In the genomic region with DNA sequence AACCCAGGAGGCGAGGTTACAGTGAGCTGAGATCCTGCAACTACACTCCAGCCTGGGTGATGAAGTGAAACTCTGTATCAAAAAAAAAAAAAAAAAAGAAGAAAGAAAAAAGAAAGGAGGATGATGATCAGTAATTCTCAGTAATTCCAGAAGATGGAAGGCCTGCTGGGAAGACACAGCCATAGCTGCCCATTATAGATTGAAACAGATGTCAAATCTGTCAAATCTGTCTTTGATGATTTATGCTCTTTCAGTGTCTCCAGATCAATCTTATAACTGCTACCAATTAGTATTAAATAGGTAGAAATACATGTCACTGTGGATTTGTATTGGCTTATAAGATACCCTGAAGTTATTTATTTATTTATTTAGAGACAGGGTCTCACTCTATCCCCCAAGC, we compare ENCODE assay signal across 3 cellular contexts.
"Had no signal": no experiment of that assay in that cellular context is flagged by ENCODE, and none has a peak within 500 bp of the region (broad histone marks: within the 10 kb centered on the region; RNA-seq: fewer than 3 reads in every experiment).

No MANE protein-coding gene starts in this region.

- H3K4me3 ChIP-seq: GM12878 had no signal

- DNase-seq: GDM1, GF-D8 had no signal
